1 cellular context compared by ENCODE assay signal in genomic region chr1:11650331-11650991, GRCh38.
TF ChIP-seq lines count a peak whose summit lies in the region.

No MANE protein-coding gene starts in this region.

TF ChIP-seq in K562, 482 proteins besides CTCF, POLR2A, EP300 and RAD21 (continued from another document and continues in another):
- TF ChIP-seq ZBTB9 (CRISPR knock-in tag; IDR thresholded peaks at IDR 0.05): peak; percentile 67; the same call in 1 of the 2 replicates
- TF ChIP-seq UBTF (IDR thresholded peaks at IDR 0.05; ENCODE audit: borderline replicate concordance in 1 of 2, low read depth in 2 of 2, low read length in 2 of 2): peak; percentile 75 to 89; a peak in 3 of 4 replicates
- no peak for TF ChIP-seq POLR2B (IDR thresholded peaks at IDR 0.05; ENCODE audit: low read depth, partially characterized antibody)
- TF ChIP-seq ZBTB17 (CRISPR knock-in tag; IDR thresholded peaks at IDR 0.05): no peak; the same call in 1 of the 2 replicates
- TF ChIP-seq SRF (CRISPR knock-in tag; IDR thresholded peaks at IDR 0.05): peak in 1 of 2 experiments; percentile 48; a peak in 1 of 4 replicates
- TF ChIP-seq ZFP36 (IDR thresholded peaks at IDR 0.05; ENCODE audit: low read depth, low read length, partially characterized antibody): peak; percentile 99
- TF ChIP-seq NFIX (CRISPR knock-in tag; IDR thresholded peaks at IDR 0.05; ENCODE audit: low read depth): peak; percentile 91
- peak; percentile 95 for TF ChIP-seq SMC3 (conservative IDR thresholded peaks at IDR 0.05; ENCODE audit: insufficient read depth, low read depth, low read length)
- no peak for TF ChIP-seq ZKSCAN3 (CRISPR knock-in tag; IDR thresholded peaks at IDR 0.05)
- peak; percentile 75; the same call in 1 of the 2 replicates for TF ChIP-seq XRCC5 (IDR thresholded peaks at IDR 0.05; ENCODE audit: low read depth, low read length)
- no peak for TF ChIP-seq MBD1 (CRISPR knock-in tag; IDR thresholded peaks at IDR 0.05)
- TF ChIP-seq ZNF830 (CRISPR knock-in tag; IDR thresholded peaks at IDR 0.05): no peak
- TF ChIP-seq POLR2G (IDR thresholded peaks at IDR 0.05; ENCODE audit: low read depth, low read length): peak; percentile 59
- TF ChIP-seq HLTF (IDR thresholded peaks at IDR 0.05): peak; percentile 50; the same call in 1 of the 2 replicates
- peak; percentile 75 for TF ChIP-seq ZBTB7A (IDR thresholded peaks at IDR 0.05; ENCODE audit: borderline replicate concordance, control insufficient read depth, low read depth, low read length)
- TF ChIP-seq HIVEP1 (CRISPR knock-in tag; IDR thresholded peaks at IDR 0.05): peak; percentile 66; the same call in 1 of the 2 replicates
- peak; percentile 97 for TF ChIP-seq HNRNPL (IDR thresholded peaks at IDR 0.05; ENCODE audit: low read depth, low read length)
- TF ChIP-seq POLR3A (IDR thresholded peaks at IDR 0.05; ENCODE audit: borderline replicate concordance, extremely low read depth, insufficient read depth, insufficient read length): no peak
- TF ChIP-seq ZNF23 (CRISPR knock-in tag; IDR thresholded peaks at IDR 0.05): no peak
- peak; percentile 62; the same call in 1 of the 2 replicates for TF ChIP-seq ELF2 (CRISPR knock-in tag; IDR thresholded peaks at IDR 0.05)
- TF ChIP-seq CCNT2 (IDR thresholded peaks at IDR 0.05; ENCODE audit: borderline replicate concordance, extremely low read depth, insufficient read length, low read depth, low read length): peak; percentile 45
- peak; percentile 78 for TF ChIP-seq TFAP4 (CRISPR knock-in tag; IDR thresholded peaks at IDR 0.05; ENCODE audit: borderline replicate concordance)
- TF ChIP-seq ZBTB49 (CRISPR knock-in tag; IDR thresholded peaks at IDR 0.05; ENCODE audit: borderline replicate concordance): no peak
- no peak for TF ChIP-seq NFXL1 (CRISPR knock-in tag; IDR thresholded peaks at IDR 0.05)
- peak; percentile 50; the same call in 1 of the 2 replicates for TF ChIP-seq ZBTB43 (CRISPR knock-in tag; IDR thresholded peaks at IDR 0.05)
- TF ChIP-seq MCM7 (IDR thresholded peaks at IDR 0.05): no peak
- TF ChIP-seq PCBP1 (IDR thresholded peaks at IDR 0.05; ENCODE audit: low read depth, low read length, poor library complexity, severe bottlenecking): peak; percentile 86
- no peak for TF ChIP-seq ZNF518B (CRISPR knock-in tag; IDR thresholded peaks at IDR 0.05)
- no peak for TF ChIP-seq NCOA4 (IDR thresholded peaks at IDR 0.05; ENCODE audit: partially characterized antibody)
- peak; percentile 43; the same call in 1 of the 2 replicates for TF ChIP-seq JUN (IDR thresholded peaks at IDR 0.05; ENCODE audit: borderline replicate concordance, low read depth, low read length)
- no peak for TF ChIP-seq JUN (CRISPR knock-in tag; IDR thresholded peaks at IDR 0.05; ENCODE audit: borderline replicate concordance)
- peak; percentile 87 to 97 for TF ChIP-seq MAZ (CRISPR knock-in tag; conservative IDR thresholded peaks at IDR 0.05 in 1 of 2, IDR thresholded peaks at IDR 0.05 in 1 of 2)
- peak; percentile 70; the same call in 1 of the 2 replicates for TF ChIP-seq GATAD2B (IDR thresholded peaks at IDR 0.05; ENCODE audit: borderline replicate concordance)
- peak; percentile 62; the same call in 1 of the 2 replicates for TF ChIP-seq GABPB1 (CRISPR knock-in tag; IDR thresholded peaks at IDR 0.05)
- TF ChIP-seq TEAD2 (tag; IDR thresholded peaks at IDR 0.05): no peak
- peak; percentile 84 for TF ChIP-seq MYC (IDR thresholded peaks at IDR 0.05; ENCODE audit: low read depth, low read length)
- TF ChIP-seq MYC (CRISPR knock-in tag; IDR thresholded peaks at IDR 0.05; ENCODE audit: borderline replicate concordance, low read depth): no peak
- TF ChIP-seq KLF13 (tag; IDR thresholded peaks at IDR 0.05; ENCODE audit: borderline replicate concordance, low read depth): peak; percentile 58; the same call in 1 of the 2 replicates
- no peak for TF ChIP-seq CBFA2T2 (conservative IDR thresholded peaks at IDR 0.05)
- TF ChIP-seq RBM17 (IDR thresholded peaks at IDR 0.05; ENCODE audit: borderline replicate concordance, low read depth, low read length): no peak
- TF ChIP-seq ZNF282 (CRISPR knock-in tag; IDR thresholded peaks at IDR 0.05): no peak
- TF ChIP-seq HMGN3 (IDR thresholded peaks at IDR 0.05; ENCODE audit: borderline replicate concordance, extremely low read depth, insufficient read length, low read depth, low read length): peak; percentile 61
- TF ChIP-seq THRAP3 (IDR thresholded peaks at IDR 0.05; ENCODE audit: borderline replicate concordance): no peak
- no peak for TF ChIP-seq FOXM1 (IDR thresholded peaks at IDR 0.05; ENCODE audit: low read depth)
- TF ChIP-seq FOXM1 (CRISPR knock-in tag; IDR thresholded peaks at IDR 0.05; ENCODE audit: low read depth): peak; percentile 75; the same call in 1 of the 2 replicates
- TF ChIP-seq KLF16 (IDR thresholded peaks at IDR 0.05): 0 out of 2 replicates have a peak, but pooled peaks have one; percentile 16
- no peak for TF ChIP-seq CREB1 (IDR thresholded peaks at IDR 0.05)
- peak; percentile 63; the same call in 1 of the 2 replicates for TF ChIP-seq CREB1 (CRISPR knock-in tag; IDR thresholded peaks at IDR 0.05)
- no peak for TF ChIP-seq IRF2 (CRISPR knock-in tag; IDR thresholded peaks at IDR 0.05)
- peak; percentile 53; the same call in 1 of the 2 replicates for TF ChIP-seq CREM (IDR thresholded peaks at IDR 0.05; ENCODE audit: low read depth)
- peak; percentile 77 for TF ChIP-seq SMAD1 (IDR thresholded peaks at IDR 0.05; ENCODE audit: low read depth, low read length, partially characterized antibody)
- peak; percentile 79 for TF ChIP-seq CXXC5 (CRISPR knock-in tag; IDR thresholded peaks at IDR 0.05)
- 0 out of 2 replicates have a peak, but pooled peaks have one; percentile 58 for TF ChIP-seq GATAD2A (IDR thresholded peaks at IDR 0.05)
- peak; percentile 97 for TF ChIP-seq STAG1 (CRISPR knock-in tag; IDR thresholded peaks at IDR 0.05; ENCODE audit: borderline replicate concordance)
- TF ChIP-seq NONO (IDR thresholded peaks at IDR 0.05; ENCODE audit: low read depth in 2 of 2, low read length in 1 of 2): peak in 1 of 2 experiments; percentile 84; a peak in 2 of 4 replicates
- peak in 1 of 2 experiments; percentile 62; a peak in 2 of 4 replicates for TF ChIP-seq MNT (conservative IDR thresholded peaks at IDR 0.05)
